Comparison of ENCODE assay signal across 8 cellular contexts in genomic region chr11:66744485-66745355, GRCh38. TPM values are rescaled to one million over a fixed set of nuclear protein-coding genes. Genes with fewer than 3 reads are reported as not detected.
DNase-seq lines count a peak whose midpoint lies in the region; ATAC-seq and TF ChIP-seq lines count a peak whose summit lies in the region.

No MANE protein-coding gene starts in this region.

- H3K27me3 Mint-ChIP-seq in T-cell: no peaks in the 10 kb centered on the region
- peaks cover 3% of the 10 kb centered on the region for H3K27me3 Mint-ChIP-seq in progenitor cell of endocrine pancreas

- peak overlapping the region; percentile 90 to 94 (median 91) for H3K4me3 Mint-ChIP-seq in T-cell
- peak overlapping the region; percentile 96 for H3K4me3 Mint-ChIP-seq in progenitor cell of endocrine pancreas (ENCODE audit: low read depth)

- POLR2A ChIA-PET in T-cell (lab: Charles Lee): interaction anchor here in 1 of 2 donors (0.6 kb wide), 1 partner anchor 168 kb away, joined by 11 read pairs; no protein-coding TSS in a partner anchor

- TF ChIP-seq CTCF in GM12865 (IDR thresholded peaks at IDR 0.05; ENCODE audit: insufficient read depth, low read depth, low read length, missing control alignments) (no peak), progenitor cell of endocrine pancreas (IDR thresholded peaks at IDR 0.05; ENCODE audit: unreplicated experiment) (no peak)

- H3K36me3 Mint-ChIP-seq in T-cell: no peaks in the 10 kb centered on the region
- H3K36me3 Mint-ChIP-seq in progenitor cell of endocrine pancreas (ENCODE audit: insufficient read depth): peaks cover 1% of the 10 kb centered on the region

- peak; percentile 75 for ATAC-seq in HG02678 (IDR thresholded peaks at IDR 0.05; ENCODE audit: unreplicated experiment)
- ATAC-seq in T-cell (replicated peaks in 1 of 4): peak; percentile 89 to 93 (median 90)
- ATAC-seq in left cardiac atrium: peak; percentile 96 to 98

- H3K9me3 Mint-ChIP-seq in T-cell (peaks cover 0 to 6% (median 5%) of the 10 kb centered on the region in 3 donors), progenitor cell of endocrine pancreas (ENCODE audit: low read depth) (no peaks in the 10 kb centered on the region)

- peak overlapping the region; percentile 97 for H3K4me3 ChIP-seq in GM12865 (ENCODE audit: low read depth, low read length)

- CTCF ChIA-PET in T-cell (lab: Charles Lee): no interaction called here

- H3K4me1 Mint-ChIP-seq in T-cell: peaks cover 4 to 9% (median 9%) of the 10 kb centered on the region in 3 donors
- H3K4me1 Mint-ChIP-seq in progenitor cell of endocrine pancreas (ENCODE audit: low read depth): peaks cover 3% of the 10 kb centered on the region

- H3K27ac Mint-ChIP-seq in T-cell (peak overlapping the region; percentile 73 to 77), progenitor cell of endocrine pancreas (peak overlapping the region; percentile 85)

- intact Hi-C loops in left cardiac atrium (cut with DNase I): no loop called here

- DNase-seq in GM12865 (ENCODE audit: low read depth) (peak; percentile 89), NCI-H1417 treated with DMSO at 0.1 percent for 48 hours (lab: John Stamatoyannopoulos, UW) (peak; percentile 65), T-cell (peak; percentile 70 to 91 (median 84)), amniotic epithelial cell (ENCODE audit: low read depth) (peak; percentile 42), left cardiac atrium (peak; percentile 86), progenitor cell of endocrine pancreas (ENCODE audit: low spot score, unreplicated experiment) (peak; percentile 84), ureter (ENCODE audit: low spot score) (peak; percentile 87)

RNA-seq across cellular contexts. Expression of gene SPTBN2, which starts 15.7 kb away (rescaled TPM):
- total RNA-seq in T-cell (1 to 10 TPM in 1 of 5 donors, under 1 TPM in 3, not detected in 1; 0.13 to 1.1 (median 0.60) TPM), left cardiac atrium (1 to 10 TPM; 3.2 to 3.8 TPM), progenitor cell of endocrine pancreas (54.0 and 55.0 TPM in 2 replicates), ureter (33.7 TPM)

Comparison
In these comparisons a context has a peak if more than half of its experiments do, and no peak if none do; other contexts are left out.
1. Peak in every context shown above with its lines: DNase-seq, ATAC-seq and H3K4me3 ChIP-seq.